Comparison of ENCODE assay signal across 9 cellular contexts in the genomic region with DNA sequence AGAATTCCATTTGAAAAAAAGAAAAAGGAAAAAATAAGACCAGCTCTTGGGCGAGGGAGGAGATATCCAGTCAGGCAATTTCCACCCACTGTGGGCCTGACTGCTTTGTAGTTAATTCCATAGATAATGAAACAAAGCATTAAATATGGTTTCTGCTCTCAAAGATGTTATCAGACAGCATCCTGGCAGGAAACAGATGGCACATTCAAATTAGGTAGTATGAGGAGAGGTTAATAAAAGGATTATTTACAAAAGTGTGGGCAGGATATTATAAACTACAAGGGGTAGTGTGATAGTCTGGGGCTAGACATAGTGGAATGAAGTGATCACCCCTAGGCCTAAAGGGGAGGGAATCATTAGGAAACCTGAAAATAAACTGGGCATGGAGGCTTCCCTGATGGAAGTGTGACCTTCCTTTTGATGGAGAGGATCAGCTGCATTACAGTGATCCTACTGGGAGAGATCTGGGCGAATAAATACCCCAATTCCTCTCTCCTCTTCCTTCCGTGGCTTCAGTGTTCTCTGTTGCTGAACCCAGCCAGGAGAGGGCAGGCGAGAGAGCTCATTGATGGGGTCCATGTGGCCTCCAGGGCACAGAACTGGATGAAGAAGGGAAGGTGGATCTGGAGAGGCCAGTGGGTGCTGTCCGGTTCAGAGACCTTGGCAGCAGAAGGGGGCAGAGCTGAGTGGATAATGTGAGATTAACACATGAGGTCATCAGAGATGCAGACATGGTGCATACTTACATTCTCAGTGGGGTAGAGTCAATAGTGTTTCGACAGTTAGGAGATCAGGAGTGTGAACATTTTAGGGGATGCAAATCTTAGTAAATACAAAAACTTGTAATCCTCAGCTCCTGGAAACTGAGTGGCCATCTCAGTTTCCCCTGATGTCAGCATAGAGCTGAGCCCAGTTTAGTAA.
DNase-seq lines count a peak whose midpoint lies in the region; ATAC-seq, FAIRE-seq and TF ChIP-seq lines count a peak whose summit lies in the region.
"Had no signal": no experiment of that assay in that cellular context is flagged by ENCODE, and none has a peak within 500 bp of the region (broad histone marks: within the 10 kb centered on the region; RNA-seq: fewer than 3 reads in every experiment).

No MANE protein-coding gene starts in this region.

- DNase-seq in activated CD4-positive, alpha-beta T cell treated with anti-CD3 and anti-CD28 coated beads, Interleukin-2, amount 10 ng/mL, durations not matched to agents 24 days and 14 days: peak; percentile 59
- no peak for DNase-seq in activated CD4-positive, alpha-beta T cell treated with anti-CD3 and anti-CD28 coated beads, Interleukin-2, amount 50 U/mL, for 4 hours
- DNase-seq in NCI-H82 treated with DMSO at 0.1 percent for 48 hours (lab: John Stamatoyannopoulos, UW; ENCODE audit: unreplicated experiment): peak; percentile 81
- DNase-seq in endothelial cell of umbilical vein (ENCODE audit: low read depth, low spot score): peak; percentile 47
- DNase-seq in pancreas: peak; percentile 18 to 66 (median 45)
- DNase-seq in COLO829 (ENCODE audit: low spot score): no peak

- H3K36me3 Mint-ChIP-seq in activated CD4-positive, alpha-beta T cell treated with anti-CD3 and anti-CD28 coated beads, Interleukin-2, amount 10 ng/mL, durations not matched to agents 24 days and 14 days (ENCODE audit: low read depth): no peaks in the 10 kb centered on the region

- no peak overlapping the region for H3K27ac Mint-ChIP-seq in activated CD4-positive, alpha-beta T cell treated with anti-CD3 and anti-CD28 coated beads, Interleukin-2, amount 10 ng/mL, durations not matched to agents 24 days and 14 days

- H3K4me1 Mint-ChIP-seq in activated CD4-positive, alpha-beta T cell treated with anti-CD3 and anti-CD28 coated beads, Interleukin-2, amount 10 ng/mL, durations not matched to agents 24 days and 14 days: no peaks in the 10 kb centered on the region

- no peak overlapping the region for H3K9ac ChIP-seq in endothelial cell of umbilical vein (replicated peaks; ENCODE audit: extremely low read depth, insufficient read depth, low read length)

- CTCF ChIA-PET in endothelial cell of umbilical vein (lab: Charles Lee): no interaction called here

- H3K9me3 ChIP-seq in endothelial cell of umbilical vein (replicated peaks; ENCODE audit: control insufficient read depth, insufficient read depth, low read length) (no peaks in the 10 kb centered on the region), pancreas (no peaks in the 10 kb centered on the region)

- TF ChIP-seq POLR2A in endothelial cell of umbilical vein (IDR thresholded peaks at IDR 0.05; ENCODE audit: low read depth, low read length): no peak

- no TSS peak for BruUV-seq in endothelial cell of umbilical vein (replicated peaks; lab: Mats Ljungman, UMichigan)

- peak; percentile 21 to 44 for TF ChIP-seq CTCF in endothelial cell of umbilical vein (IDR thresholded peaks at IDR 0.05; ENCODE audit: extremely low read depth in 1 of 2, insufficient read depth in 1 of 2, low read depth in 1 of 2, low read length in 2 of 2)
- TF ChIP-seq CTCF in pancreas (IDR thresholded peaks at IDR 0.05): peak in 3 of 4 donors; percentile 15 to 41 (median 39)

- H3K4me1 ChIP-seq in endothelial cell of umbilical vein (ENCODE audit: control insufficient read depth, extremely low read depth, insufficient read depth, low read length): no peaks in the 10 kb centered on the region
- no peaks in the 10 kb centered on the region for H3K4me1 ChIP-seq in pancreas

- H4K20me1 ChIP-seq in endothelial cell of umbilical vein (replicated peaks; ENCODE audit: control insufficient read depth, extremely low read depth, insufficient read depth, low read length): no peaks in the 10 kb centered on the region

- no peaks in the 10 kb centered on the region for H3K9me1 ChIP-seq in endothelial cell of umbilical vein (replicated peaks; ENCODE audit: control insufficient read depth, extremely low read depth, insufficient read depth, low read length)

- H3K4me2 ChIP-seq in endothelial cell of umbilical vein (ENCODE audit: insufficient read depth, low read length): no peak overlapping the region

- WGBS in pancreas, 2 donors: 42 to 44% methylated on average over 6 of the region's 6 CpGs

- dilution Hi-C loops in endothelial cell of umbilical vein (cut with MboI; ENCODE audit: extremely low pct_ligation_motif_present, low sequenced_read_pairs): no loop called here

- H3K27ac ChIP-seq in endothelial cell of umbilical vein (ENCODE audit: insufficient read depth, low read depth, low read length): no peak overlapping the region
- H3K27ac ChIP-seq in pancreas: no peak overlapping the region

- FAIRE-seq in endothelial cell of umbilical vein (lab: Jason Lieb, UNC): no peak
- FAIRE-seq in pancreas (lab: Jason Lieb, UNC): no peak
- FAIRE-seq: G401.6 had no signal

- ATAC-seq in HG02588 (IDR thresholded peaks at IDR 0.05; ENCODE audit: unreplicated experiment): peak; percentile 54
- ATAC-seq in pancreas: peak; percentile 53 to 87 (median 70)
- ATAC-seq in GM18517 (IDR thresholded peaks at IDR 0.05; ENCODE audit: unreplicated experiment): no peak

- H3K27me3 Mint-ChIP-seq in activated CD4-positive, alpha-beta T cell treated with anti-CD3 and anti-CD28 coated beads, Interleukin-2, amount 10 ng/mL, durations not matched to agents 24 days and 14 days: no peaks in the 10 kb centered on the region

- H2AFZ ChIP-seq in endothelial cell of umbilical vein (ENCODE audit: low read depth, low read length): no peak overlapping the region

- H3K4me3 Mint-ChIP-seq in activated CD4-positive, alpha-beta T cell treated with anti-CD3 and anti-CD28 coated beads, Interleukin-2, amount 10 ng/mL, durations not matched to agents 24 days and 14 days: no peak overlapping the region

- H3K27me3 ChIP-seq in endothelial cell of umbilical vein (ENCODE audit: control insufficient read depth in 2 of 2, insufficient read depth in 2 of 2, low read length in 2 of 2): no peaks in the 10 kb centered on the region
- no peaks in the 10 kb centered on the region for H3K27me3 ChIP-seq in pancreas

- H3K36me3 ChIP-seq in endothelial cell of umbilical vein (ENCODE audit: control insufficient read depth in 2 of 2, extremely low read depth in 1 of 2, insufficient read depth in 2 of 2, low read length in 2 of 2) (no peaks in the 10 kb centered on the region), pancreas (no peaks in the 10 kb centered on the region)

- intact Hi-C loops in activated CD4-positive, alpha-beta T cell treated with anti-CD3 and anti-CD28 coated beads, Interleukin-2, amount 10 ng/mL, durations not matched to agents 24 days and 14 days (cut with micrococcal nuclease): loop anchor here (5.0 kb wide), 1 partner anchor 734 kb away; no protein-coding TSS in a partner anchor
- intact Hi-C loops in endothelial cell of umbilical vein (cut with micrococcal nuclease) (loop anchor here (1.0 kb wide), 1 partner anchor 735 kb away; no protein-coding TSS in a partner anchor), pancreas (cut with DNase I) (loop anchor here in 1 of 3 donors (5.0 kb wide), 1 partner anchor 734 kb away; no protein-coding TSS in a partner anchor)

- POLR2A ChIA-PET in endothelial cell of umbilical vein (lab: Charles Lee): no interaction called here

- no peaks in the 10 kb centered on the region for H3K9me3 Mint-ChIP-seq in activated CD4-positive, alpha-beta T cell treated with anti-CD3 and anti-CD28 coated beads, Interleukin-2, amount 10 ng/mL, durations not matched to agents 24 days and 14 days

- H3K4me3 ChIP-seq in endothelial cell of umbilical vein (replicated peaks in 1 of 3; ENCODE audit: insufficient read depth in 1 of 3, low read depth in 1 of 3, low read length in 3 of 3): no peak overlapping the region
- no peak overlapping the region for H3K4me3 ChIP-seq in pancreas

- no peaks in the 10 kb centered on the region for H3K79me2 ChIP-seq in endothelial cell of umbilical vein (ENCODE audit: control insufficient read depth, insufficient read depth, low read length)

TF ChIP-seq in endothelial cell of umbilical vein, 7 proteins besides CTCF, POLR2A, EP300 and RAD21:
- TF ChIP-seq JUN (IDR thresholded peaks at IDR 0.05; ENCODE audit: borderline replicate concordance, insufficient read depth, insufficient read length, low read depth) (no peak), MYC (IDR thresholded peaks at IDR 0.05; ENCODE audit: low read depth, low read length) (no peak), POLR2AphosphoS5 (IDR thresholded peaks at IDR 0.05; ENCODE audit: insufficient read depth, low read depth, low read length) (no peak), GATA2 (IDR thresholded peaks at IDR 0.05; ENCODE audit: insufficient read depth, insufficient read length, low read depth, low read length) (no peak), FOS (IDR thresholded peaks at IDR 0.05; ENCODE audit: borderline replicate concordance, insufficient read depth, low read length) (no peak)
- TF ChIP-seq, protein P1, sequence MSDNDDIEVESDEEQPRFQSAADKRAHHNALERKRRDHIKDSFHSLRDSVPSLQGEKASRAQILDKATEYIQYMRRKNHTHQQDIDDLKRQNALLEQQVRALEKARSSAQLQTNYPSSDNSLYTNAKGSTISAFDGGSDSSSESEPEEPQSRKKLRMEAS (IDR thresholded peaks at IDR 0.05; ENCODE audit: insufficient read depth, insufficient read length): no peak

Comparison
In these comparisons a context has a peak if more than half of its experiments do, and no peak if none do; other contexts are left out.
1. DNase-seq: peak in activated CD4-positive, alpha-beta T cell treated with anti-CD3 and anti-CD28 coated beads, Interleukin-2, amount 10 ng/mL, durations not matched to agents 24 days and 14 days (single experiment), NCI-H82 treated with DMSO at 0.1 percent for 48 hours (single experiment), endothelial cell of umbilical vein (single experiment) and pancreas (6 of 6); none in activated CD4-positive, alpha-beta T cell treated with anti-CD3 and anti-CD28 coated beads, Interleukin-2, amount 50 U/mL, for 4 hours (0 of 2) and COLO829 (single experiment).